In the genomic region with DNA sequence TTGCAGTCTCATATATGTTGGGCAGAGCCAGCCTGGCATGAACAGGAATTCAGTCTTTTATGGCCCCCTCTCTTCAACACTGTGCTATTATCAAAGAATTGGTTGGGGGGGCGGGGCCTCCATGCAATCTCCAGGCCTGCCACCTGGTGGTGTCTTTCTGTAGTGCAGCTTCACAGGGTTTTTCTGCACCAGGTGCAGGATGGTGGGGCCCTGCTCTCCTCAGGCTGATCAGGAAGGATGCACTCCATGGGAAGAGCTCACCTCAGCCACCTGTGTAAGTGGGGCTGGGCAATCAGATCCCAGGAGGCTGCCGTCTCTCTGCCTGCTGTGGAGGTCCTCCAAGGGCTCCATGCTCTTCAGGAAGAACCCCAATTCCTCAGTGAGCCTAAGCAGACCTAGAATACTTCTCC, we compare ENCODE assay signal across 8 cellular contexts. TPM values are rescaled to one million over a fixed set of nuclear protein-coding genes. Genes with fewer than 3 reads are reported as not detected.
DNase-seq lines count a peak whose midpoint lies in the region; ATAC-seq and TF ChIP-seq lines count a peak whose summit lies in the region.

No MANE protein-coding gene starts in this region.

- no peaks in the 10 kb centered on the region for H3K9me3 Mint-ChIP-seq in activated T-cell treated with anti-CD3 and anti-CD28 coated beads, Interleukin-2, amount 50 U/mL, for 72 hours

- peaks cover 75% of the 10 kb centered on the region for H3K4me1 Mint-ChIP-seq in activated T-cell treated with anti-CD3 and anti-CD28 coated beads, Interleukin-2, amount 50 U/mL, for 72 hours (ENCODE audit: low read depth)

- ATAC-seq in DND-41 (ENCODE audit: insufficient read depth, low read depth) (peak; percentile 72), HG02623 (IDR thresholded peaks at IDR 0.05; ENCODE audit: unreplicated experiment) (no peak)
- ATAC-seq in activated T-cell treated with anti-CD3 and anti-CD28 coated beads, Interleukin-2, amount 50 U/mL, for 72 hours (replicated peaks in 1 of 2): peak; percentile 22 to 38

- no peak overlapping the region for H3K4me3 ChIP-seq in DND-41 (ENCODE audit: low read depth in 1 of 2, low read length in 2 of 2)
- H3K4me3 ChIP-seq in Karpas-422 (ENCODE audit: low read length): no peak overlapping the region
- no peak overlapping the region for H3K4me3 ChIP-seq in fibroblast of mammary gland (ENCODE audit: control insufficient read depth, low read depth, low read length)
- no peak overlapping the region for H3K4me3 ChIP-seq in neuronal stem cell (ENCODE audit: low read length in 2 of 2)
- H3K4me3 ChIP-seq in testis: no peak overlapping the region

- H2BK15ac ChIP-seq in neuronal stem cell (ENCODE audit: low read length): no peak overlapping the region

- H3K79me2 ChIP-seq in DND-41 (ENCODE audit: insufficient read depth, low read length) (peaks cover 33% of the 10 kb centered on the region), Karpas-422 (ENCODE audit: low read length) (peaks cover 57% of the 10 kb centered on the region)

- H2AFZ ChIP-seq in DND-41 (ENCODE audit: low read depth, low read length) (no peak overlapping the region; the same call in 1 of the 2 replicates), Karpas-422 (ENCODE audit: low read length) (no peak overlapping the region), neuronal stem cell (ENCODE audit: low read length) (no peak overlapping the region)

- H3K9me2 ChIP-seq in Karpas-422 (replicated peaks; ENCODE audit: insufficient read depth, low read length): no peaks in the 10 kb centered on the region

- DNase-seq in DND-41 (peak; percentile 86), Karpas-422 (peak; percentile 92), RPMI7951 (ENCODE audit: low read depth) (peak; percentile 71), fibroblast of mammary gland (ENCODE audit: low read depth) (peak; percentile 63), neuronal stem cell (ENCODE audit: low spot score) (peak; percentile 77), testis (peak; percentile 88)
- DNase-seq in activated T-cell treated with anti-CD3 and anti-CD28 coated beads, Interleukin-2, amount 50 U/mL, for 72 hours: peak; percentile 81 to 84

- H2BK12ac ChIP-seq in neuronal stem cell (ENCODE audit: low read length): no peak overlapping the region

- H3K9me3 ChIP-seq in DND-41 (ENCODE audit: insufficient read depth, low read length, severe bottlenecking): no peaks in the 10 kb centered on the region
- no peaks in the 10 kb centered on the region for H3K9me3 ChIP-seq in Karpas-422 (ENCODE audit: low read length)
- no peaks in the 10 kb centered on the region for H3K9me3 ChIP-seq in neuronal stem cell (replicated peaks in 1 of 2; ENCODE audit: control insufficient read depth in 2 of 2, insufficient read depth in 1 of 2, low read depth in 1 of 2, low read length in 2 of 2)
- no peaks in the 10 kb centered on the region for H3K9me3 ChIP-seq in testis

- peaks cover 16% of the 10 kb centered on the region for H3K36me3 ChIP-seq in DND-41 (ENCODE audit: insufficient read depth, low read length)
- H3K36me3 ChIP-seq in Karpas-422 (ENCODE audit: insufficient read depth, low read length): peaks cover 4% of the 10 kb centered on the region; the same call in 1 of the 2 replicates
- H3K36me3 ChIP-seq in neuronal stem cell (replicated peaks in 1 of 2; ENCODE audit: control insufficient read depth in 2 of 2, insufficient read depth in 2 of 2, low read length in 2 of 2): peaks cover 7 to 23% of the 10 kb centered on the region in 2 donors
- H3K36me3 ChIP-seq in testis (ENCODE audit: low read depth, missing control alignments): no peaks in the 10 kb centered on the region

- no peak overlapping the region for H4K8ac ChIP-seq in neuronal stem cell (ENCODE audit: low read depth, low read length)

- H3K4ac ChIP-seq in neuronal stem cell (ENCODE audit: low read length): no peak overlapping the region

- no peak overlapping the region for H3K14ac ChIP-seq in neuronal stem cell (ENCODE audit: low read length)

- H3K23ac ChIP-seq in neuronal stem cell (ENCODE audit: low read depth, low read length, poor library complexity): peak overlapping the region; percentile 37

- H4K91ac ChIP-seq in neuronal stem cell (ENCODE audit: low read depth, low read length, poor library complexity): no peak overlapping the region

- WGBS in neuronal stem cell (ENCODE audit: extremely low coverage in 2 of 2, insufficient read length in 2 of 2, insufficient replicate concordance in 1 of 2), 2 donors: no CpG with 5 or more reads among the region's 2 CpGs
- WGBS in testis, 2 donors: 29 to 38% methylated on average over 2 of the region's 2 CpGs

- no peak overlapping the region for H2BK5ac ChIP-seq in neuronal stem cell (ENCODE audit: low read length)

- TF ChIP-seq CTCF in DND-41 (IDR thresholded peaks at IDR 0.05; ENCODE audit: borderline replicate concordance, extremely low read depth, low read length, poor library complexity, severe bottlenecking) (peak; percentile 93), fibroblast of mammary gland (conservative IDR thresholded peaks at IDR 0.05; ENCODE audit: control insufficient read depth, insufficient read depth, low read depth, low read length) (peak; percentile 88), testis (IDR thresholded peaks at IDR 0.05) (peak; percentile 93 to 98 (median 94))

- H3K36me3 Mint-ChIP-seq in activated T-cell treated with anti-CD3 and anti-CD28 coated beads, Interleukin-2, amount 50 U/mL, for 72 hours (ENCODE audit: insufficient read depth in 2 of 2): peaks cover 2 to 11% of the 10 kb centered on the region in 2 donors

- H3K27ac ChIP-seq in DND-41 (ENCODE audit: low read length) (no peak overlapping the region), Karpas-422 (ENCODE audit: low read length) (no peak overlapping the region), neuronal stem cell (replicated peaks; ENCODE audit: low read length) (no peak overlapping the region), testis (no peak overlapping the region)

- peaks cover 28% of the 10 kb centered on the region for H3K4me1 ChIP-seq in DND-41 (ENCODE audit: insufficient read depth, low read length)
- peaks cover 35% of the 10 kb centered on the region for H3K4me1 ChIP-seq in Karpas-422 (ENCODE audit: low read length)
- peaks cover 24 to 25% of the 10 kb centered on the region in 2 donors for H3K4me1 ChIP-seq in neuronal stem cell (ENCODE audit: control insufficient read depth in 2 of 2, insufficient read depth in 1 of 2, low read depth in 1 of 2, low read length in 2 of 2)
- peaks cover 45% of the 10 kb centered on the region for H3K4me1 ChIP-seq in testis

- H3K4me2 ChIP-seq in DND-41 (ENCODE audit: insufficient read depth, low read length) (no peak overlapping the region), Karpas-422 (ENCODE audit: low read depth, low read length, poor library complexity, severe bottlenecking) (no peak overlapping the region), neuronal stem cell (ENCODE audit: insufficient read depth, low read length, poor library complexity, severe bottlenecking) (no peak overlapping the region)

- no peak overlapping the region for H3K27ac Mint-ChIP-seq in activated T-cell treated with anti-CD3 and anti-CD28 coated beads, Interleukin-2, amount 50 U/mL, for 72 hours

- no peak overlapping the region for H2BK120ac ChIP-seq in neuronal stem cell (ENCODE audit: low read depth, low read length)

- no peaks in the 10 kb centered on the region for H3K27me3 Mint-ChIP-seq in activated T-cell treated with anti-CD3 and anti-CD28 coated beads, Interleukin-2, amount 50 U/mL, for 72 hours (ENCODE audit: low read depth)

- no peak overlapping the region for H3K18ac ChIP-seq in neuronal stem cell (ENCODE audit: low read length)

- H4K20me1 ChIP-seq in DND-41 (ENCODE audit: insufficient read depth, low read length): peaks cover 18% of the 10 kb centered on the region
- H4K20me1 ChIP-seq in Karpas-422 (ENCODE audit: insufficient read depth, low read depth, low read length): no peaks in the 10 kb centered on the region

- no peaks in the 10 kb centered on the region for H3K27me3 ChIP-seq in DND-41 (ENCODE audit: insufficient read depth, low read length, poor library complexity)
- H3K27me3 ChIP-seq in Karpas-422 (ENCODE audit: low read length): no peaks in the 10 kb centered on the region
- no peaks in the 10 kb centered on the region for H3K27me3 ChIP-seq in neuronal stem cell (ENCODE audit: control insufficient read depth in 3 of 3, insufficient read depth in 3 of 3, low read depth in 1 of 3, low read length in 3 of 3)
- no peaks in the 10 kb centered on the region for H3K27me3 ChIP-seq in testis

- H2AK5ac ChIP-seq in neuronal stem cell (ENCODE audit: low read depth, low read length): peak overlapping the region; percentile 10

- H3K9ac ChIP-seq in DND-41 (ENCODE audit: low read depth, low read length) (no peak overlapping the region), Karpas-422 (ENCODE audit: low read length) (no peak overlapping the region), neuronal stem cell (ENCODE audit: low read depth, low read length, poor library complexity) (no peak overlapping the region)

- TF ChIP-seq POLR2A in testis (IDR thresholded peaks at IDR 0.05): no peak

- H3K4me3 Mint-ChIP-seq in activated T-cell treated with anti-CD3 and anti-CD28 coated beads, Interleukin-2, amount 50 U/mL, for 72 hours: no peak overlapping the region

- intact Hi-C loops in testis (cut with DNase I; ENCODE audit: low total_unique reads): no loop called here

- peaks cover 9% of the 10 kb centered on the region for H3K79me1 ChIP-seq in neuronal stem cell (ENCODE audit: low read depth, low read length)

RNA-seq across cellular contexts. Expression of a gene that starts 16.7 kb away (rescaled TPM):
- total RNA-seq in Karpas-422 (2014; rRNA removed; shearing (Covaris generic); ENCODE audit: low replicate concordance): 27.0 and 44.6 TPM in 2 replicates
- 16.7 and 18.2 TPM in 2 replicates for total RNA-seq in RPMI7951 (2014; rRNA removed; shearing (Covaris generic))
- 10 to 100 TPM; 56.1 to 63.5 TPM for total RNA-seq in activated T-cell treated with anti-CD3 and anti-CD28 coated beads, Interleukin-2, amount 50 U/mL, for 72 hours
- 49.4 TPM for polyA plus RNA-seq in neuronal stem cell (2013, experiment 1 of 2)
- polyA plus RNA-seq in neuronal stem cell (2013, experiment 2 of 2): 50.2 TPM
- total RNA-seq in testis: 100 to 1,000 TPM; 140 to 159 TPM
- 126 TPM for polyA plus RNA-seq in testis (ENCODE audit: insufficient read depth, low read depth, low replicate concordance)

RNA-seq across cellular contexts. Expression of a gene that starts 28.6 kb away (rescaled TPM):
- 19.4 and 19.5 TPM in 2 replicates for total RNA-seq in Karpas-422 (2014; rRNA removed; shearing (Covaris generic); ENCODE audit: low replicate concordance)
- 6.6 and 7.8 TPM in 2 replicates for total RNA-seq in RPMI7951 (2014; rRNA removed; shearing (Covaris generic))
- total RNA-seq in activated T-cell treated with anti-CD3 and anti-CD28 coated beads, Interleukin-2, amount 50 U/mL, for 72 hours: 10 to 100 TPM; 56.5 to 66.2 TPM
- polyA plus RNA-seq in neuronal stem cell (2013, experiment 1 of 2): 46.9 TPM
- polyA plus RNA-seq in neuronal stem cell (2013, experiment 2 of 2): 46.5 TPM
- 100 to 1,000 TPM in 1 of 2 donors, 10 to 100 TPM in 1; 73.6 to 106 TPM for total RNA-seq in testis
- polyA plus RNA-seq in testis (ENCODE audit: insufficient read depth, low read depth, low replicate concordance): 69.1 TPM

RNA-seq across cellular contexts. Expression of a gene that starts 45.6 kb away (rescaled TPM):
- total RNA-seq in Karpas-422 (2014; rRNA removed; shearing (Covaris generic); ENCODE audit: low replicate concordance): 0.75 and 7.1 TPM in 2 replicates
- 78.7 and 112 TPM in 2 replicates for total RNA-seq in RPMI7951 (2014; rRNA removed; shearing (Covaris generic))
- total RNA-seq in activated T-cell treated with anti-CD3 and anti-CD28 coated beads, Interleukin-2, amount 50 U/mL, for 72 hours: 1 to 10 TPM; 8.0 to 9.4 TPM
- polyA plus RNA-seq in neuronal stem cell (2013, experiment 1 of 2): 26.4 TPM
- polyA plus RNA-seq in neuronal stem cell (2013, experiment 2 of 2): 25.2 TPM
- 10 to 100 TPM in 1 of 2 donors, 1 to 10 TPM in 1; 9.1 to 19.4 TPM for total RNA-seq in testis
- polyA plus RNA-seq in testis (ENCODE audit: insufficient read depth, low read depth, low replicate concordance): 9.6 TPM
